In genomic region chr14:73549889-73550524, GRCh38 we compare ENCODE assay signal across 11 cellular contexts. TPM values are rescaled to one million over a fixed set of nuclear protein-coding genes. Genes with fewer than 3 reads are reported as not detected.
A peak's percentile ranks its signal among the peaks of the same experiment; 100 is the strongest.
DNase-seq lines count a peak whose midpoint lies in the region; ATAC-seq, FAIRE-seq and TF ChIP-seq lines count a peak whose summit lies in the region.
"Not testable (repeated sequence)": the region's sequence is repeated elsewhere in the genome, so short reads cannot be mapped to it uniquely, and the experiment has no call there.
"Had no signal": no experiment of that assay in that cellular context is flagged by ENCODE, and none has a peak within 500 bp of the region (broad histone marks: within the 10 kb centered on the region; RNA-seq: fewer than 3 reads in every experiment).

No MANE protein-coding gene starts in this region.

- not testable (repeated sequence) for H3K27ac ChIP-seq in OCI-LY3 (ENCODE audit: low read length); endothelial cell of umbilical vein (ENCODE audit: insufficient read depth, low read depth, low read length); left lung; lower lobe of right lung; small intestine (ENCODE audit: low read depth in 1 of 2, low read length in 1 of 2)

- not testable (repeated sequence) for H3K79me2 ChIP-seq in OCI-LY3 (ENCODE audit: low read length); endothelial cell of umbilical vein (ENCODE audit: control insufficient read depth, insufficient read depth, low read length)

- not testable (repeated sequence) for H4K20me1 ChIP-seq in OCI-LY3 (ENCODE audit: insufficient read depth, low read length); endothelial cell of umbilical vein (replicated peaks; ENCODE audit: control insufficient read depth, extremely low read depth, insufficient read depth, low read length)

- not testable (repeated sequence) for H3K9me3 ChIP-seq in OCI-LY3 (ENCODE audit: insufficient read depth, low read length); endothelial cell of umbilical vein (replicated peaks; ENCODE audit: control insufficient read depth, insufficient read depth, low read length); left lung; lower lobe of right lung; small intestine (ENCODE audit: control insufficient read depth, low read depth)

- DNase-seq in D721Med (ENCODE audit: insufficient read length, low spot score); endothelial cell of umbilical vein (ENCODE audit: low read depth, low spot score); left lung; lower lobe of right lung; urothelium cell line (ENCODE audit: low spot score): not testable (repeated sequence)
- peak; percentile 71 for DNase-seq in small intestine

- intact Hi-C loops in endothelial cell of umbilical vein (cut with micrococcal nuclease); left lung (cut with DNase I); lower lobe of right lung (cut with DNase I): not testable (repeated sequence)

- BruUV-seq in endothelial cell of umbilical vein (replicated peaks; lab: Mats Ljungman, UMichigan) = not testable (repeated sequence)

- not testable (repeated sequence) for H3K9me1 ChIP-seq in endothelial cell of umbilical vein (replicated peaks; ENCODE audit: control insufficient read depth, extremely low read depth, insufficient read depth, low read length)

- ATAC-seq in GM18909 (IDR thresholded peaks at IDR 0.05; ENCODE audit: poor library complexity, unreplicated experiment) = peak; percentile 38
- ATAC-seq in left lung = peak; percentile 49
- peak; percentile 60 to 79 for ATAC-seq in lower lobe of right lung

- H3K36me3 ChIP-seq in OCI-LY3 (replicated peaks; ENCODE audit: low read depth, low read length); endothelial cell of umbilical vein (ENCODE audit: control insufficient read depth in 2 of 2, extremely low read depth in 1 of 2, insufficient read depth in 2 of 2, low read length in 2 of 2); left lung; lower lobe of right lung; small intestine (ENCODE audit: control insufficient read depth in 2 of 2, insufficient read depth in 2 of 2, low read length in 2 of 2): not testable (repeated sequence)

- POLR2A ChIA-PET in endothelial cell of umbilical vein (lab: Charles Lee) = not testable (repeated sequence)

- dilution Hi-C loops in endothelial cell of umbilical vein (cut with MboI; ENCODE audit: extremely low pct_ligation_motif_present, low sequenced_read_pairs) = not testable (repeated sequence)

- not testable (repeated sequence) for H3K27me3 ChIP-seq in OCI-LY3 (ENCODE audit: low read depth, low read length); endothelial cell of umbilical vein (ENCODE audit: control insufficient read depth in 2 of 2, insufficient read depth in 2 of 2, low read length in 2 of 2); left lung; lower lobe of right lung (ENCODE audit: low read depth); small intestine (ENCODE audit: control insufficient read depth in 2 of 2, insufficient read depth in 2 of 2, low read length in 2 of 2)

- 25 to 74% methylated on average over 2 to 3 of the region's 6 CpGs; no CpG with 5 or more reads in 1 of the 3 donors for WGBS in small intestine, 3 donors

- not testable (repeated sequence) for H2AFZ ChIP-seq in OCI-LY3 (ENCODE audit: low read depth, low read length); endothelial cell of umbilical vein (ENCODE audit: low read depth, low read length)

- peak; percentile 66 for FAIRE-seq in D721Med (lab: Jason Lieb, UNC)
- FAIRE-seq in endothelial cell of umbilical vein (lab: Jason Lieb, UNC) = peak; percentile 67
- not testable (repeated sequence) for FAIRE-seq in small intestine (lab: Jason Lieb, UNC)
- peak; percentile 98 for FAIRE-seq in urothelium cell line (lab: Jason Lieb, UNC)

- not testable (repeated sequence) for TF ChIP-seq POLR2A in endothelial cell of umbilical vein (IDR thresholded peaks at IDR 0.05; ENCODE audit: low read depth, low read length)

- not testable (repeated sequence) for H3K4me3 ChIP-seq in OCI-LY3 (ENCODE audit: low read length); endothelial cell of umbilical vein (replicated peaks in 1 of 3; ENCODE audit: insufficient read depth in 1 of 3, low read depth in 1 of 3, low read length in 3 of 3); left lung; lower lobe of right lung; small intestine (ENCODE audit: low read depth in 1 of 2, low read length in 2 of 2)

- not testable (repeated sequence) for TF ChIP-seq CTCF in D721Med (IDR thresholded peaks at IDR 0.05; ENCODE audit: insufficient read depth, missing control alignments); OCI-LY3 (IDR thresholded peaks at IDR 0.05; ENCODE audit: low read depth, low read length); endothelial cell of umbilical vein (IDR thresholded peaks at IDR 0.05; ENCODE audit: extremely low read depth in 1 of 2, insufficient read depth in 1 of 2, low read depth in 1 of 2, low read length in 2 of 2); left lung (IDR thresholded peaks at IDR 0.05); lower lobe of right lung (IDR thresholded peaks at IDR 0.05)

- not testable (repeated sequence) for H3K9ac ChIP-seq in OCI-LY3 (ENCODE audit: low read length); endothelial cell of umbilical vein (replicated peaks; ENCODE audit: extremely low read depth, insufficient read depth, low read length)

- H3K4me2 ChIP-seq in OCI-LY3 (ENCODE audit: low read length) = peak overlapping the region; percentile 20; the same call in 1 of the 2 replicates
- not testable (repeated sequence) for H3K4me2 ChIP-seq in endothelial cell of umbilical vein (ENCODE audit: insufficient read depth, low read length)

- CTCF ChIA-PET in endothelial cell of umbilical vein (lab: Charles Lee) = not testable (repeated sequence)

- not testable (repeated sequence) for H3K4me1 ChIP-seq in OCI-LY3 (ENCODE audit: low read length); endothelial cell of umbilical vein (ENCODE audit: control insufficient read depth, extremely low read depth, insufficient read depth, low read length); left lung; lower lobe of right lung; small intestine (ENCODE audit: control insufficient read depth in 2 of 2, insufficient read depth in 1 of 2, low read depth in 1 of 2, low read length in 1 of 2)

RNA-seq across cellular contexts. Expression of gene HEATR4, which starts 8.7 kb away (rescaled TPM):
- not detected in 2 replicates for total RNA-seq in endothelial cell of umbilical vein
- polyA plus RNA-seq in endothelial cell of umbilical vein = not detected in 2 replicates
- polyA plus RNA-seq in endothelial cell of umbilical vein (2011; cell fraction: cytosol; rRNA removed) = not detected in 2 replicates
- 0.03 TPM in 1 of 2 replicates, not detected in the other for polyA plus RNA-seq in endothelial cell of umbilical vein (2011; cell fraction: nucleus; rRNA removed)
- 0.08 TPM in 1 of 2 replicates, not detected in the other for polyA plus RNA-seq in endothelial cell of umbilical vein (2012)
- not detected in 2 replicates for polyA minus RNA-seq in endothelial cell of umbilical vein
- 0.41 TPM for polyA minus RNA-seq in endothelial cell of umbilical vein (2011; cell fraction: cytosol; rRNA and poly(A)+ RNA removed)
- not detected in 2 replicates for polyA minus RNA-seq in endothelial cell of umbilical vein (2011; cell fraction: nucleus; rRNA and poly(A)+ RNA removed)
- total RNA-seq in left lung = under 1 TPM; 0.41 to 0.63 TPM
- total RNA-seq in lower lobe of right lung = 1.4 TPM
- polyA plus RNA-seq in small intestine = 1 to 10 TPM in 1 of 3 donors, under 1 TPM in 2; 0.03 to 4.2 (median 0.54) TPM
- total RNA-seq: A172; CD4-positive, alpha-beta T cell had no signal
- polyA plus RNA-seq: BJ had no signal

RNA-seq across cellular contexts. Expression of gene ACOT1, which starts 13.1 kb away (rescaled TPM):
- 2.0 and 21.4 TPM in 2 replicates for total RNA-seq in endothelial cell of umbilical vein
- polyA plus RNA-seq in endothelial cell of umbilical vein = 15.5 and 16.0 TPM in 2 replicates
- 9.0 and 11.4 TPM in 2 replicates for polyA plus RNA-seq in endothelial cell of umbilical vein (2011; cell fraction: cytosol; rRNA removed)
- 4.6 and 5.7 TPM in 2 replicates for polyA plus RNA-seq in endothelial cell of umbilical vein (2011; cell fraction: nucleus; rRNA removed)
- polyA plus RNA-seq in endothelial cell of umbilical vein (2012) = 3.3 and 3.9 TPM in 2 replicates
- polyA minus RNA-seq in endothelial cell of umbilical vein = 3.6 and 5.7 TPM in 2 replicates
- polyA minus RNA-seq in endothelial cell of umbilical vein (2011; cell fraction: cytosol; rRNA and poly(A)+ RNA removed) = 2.0 TPM
- polyA minus RNA-seq in endothelial cell of umbilical vein (2011; cell fraction: nucleus; rRNA and poly(A)+ RNA removed) = 2.1 and 2.3 TPM in 2 replicates
- total RNA-seq in left lung = 10 to 100 TPM; 11.5 to 13.6 TPM
- total RNA-seq in lower lobe of right lung = 21.7 TPM
- 10 to 100 TPM in 2 of 3 donors, 1 to 10 TPM in 1; 3.6 to 30.0 (median 14.1) TPM for polyA plus RNA-seq in small intestine

RNA-seq across cellular contexts. Expression of gene ACOT2, which starts 19.0 kb away (rescaled TPM):
- total RNA-seq in endothelial cell of umbilical vein = 9.5 and 28.8 TPM in 2 replicates
- polyA plus RNA-seq in endothelial cell of umbilical vein = 31.5 and 34.6 TPM in 2 replicates
- 21.2 and 28.9 TPM in 2 replicates for polyA plus RNA-seq in endothelial cell of umbilical vein (2011; cell fraction: cytosol; rRNA removed)
- polyA plus RNA-seq in endothelial cell of umbilical vein (2011; cell fraction: nucleus; rRNA removed) = 20.2 and 20.4 TPM in 2 replicates
- 18.7 and 19.8 TPM in 2 replicates for polyA plus RNA-seq in endothelial cell of umbilical vein (2012)
- 11.0 and 15.1 TPM in 2 replicates for polyA minus RNA-seq in endothelial cell of umbilical vein
- 11.8 TPM for polyA minus RNA-seq in endothelial cell of umbilical vein (2011; cell fraction: cytosol; rRNA and poly(A)+ RNA removed)
- polyA minus RNA-seq in endothelial cell of umbilical vein (2011; cell fraction: nucleus; rRNA and poly(A)+ RNA removed) = 5.2 and 6.6 TPM in 2 replicates
- 10 to 100 TPM; 32.5 to 44.5 TPM for total RNA-seq in left lung
- 52.9 TPM for total RNA-seq in lower lobe of right lung
- 10 to 100 TPM; 25.0 to 89.9 (median 55.9) TPM for polyA plus RNA-seq in small intestine

RNA-seq across cellular contexts. Expression of gene ACOT4, which starts 41.7 kb away (rescaled TPM):
- total RNA-seq in endothelial cell of umbilical vein (0.53 and 0.69 TPM in 2 replicates), left lung (1 to 10 TPM; 2.7 to 4.8 TPM), lower lobe of right lung (5.0 TPM)
- polyA plus RNA-seq in endothelial cell of umbilical vein (0.46 and 0.75 TPM in 2 replicates), small intestine (10 to 100 TPM in 2 of 3 donors, 1 to 10 TPM in 1; 3.7 to 12.7 (median 11.3) TPM)
- 0.48 and 0.56 TPM in 2 replicates for polyA plus RNA-seq in endothelial cell of umbilical vein (2011; cell fraction: cytosol; rRNA removed)
- polyA plus RNA-seq in endothelial cell of umbilical vein (2011; cell fraction: nucleus; rRNA removed) = 0.21 and 0.49 TPM in 2 replicates
- polyA plus RNA-seq in endothelial cell of umbilical vein (2012) = 0.40 and 0.41 TPM in 2 replicates
- 0.32 and 0.66 TPM in 2 replicates for polyA minus RNA-seq in endothelial cell of umbilical vein
- polyA minus RNA-seq in endothelial cell of umbilical vein (2011; cell fraction: cytosol; rRNA and poly(A)+ RNA removed) = 0.41 TPM
- polyA minus RNA-seq in endothelial cell of umbilical vein (2011; cell fraction: nucleus; rRNA and poly(A)+ RNA removed) = 0.19 TPM in 1 of 2 replicates, not detected in the other
- total RNA-seq: A172 had no signal

RNA-seq across cellular contexts. Expression of gene RIOX1, which starts 59.3 kb away (rescaled TPM):
- total RNA-seq in endothelial cell of umbilical vein = 15.6 and 17.7 TPM in 2 replicates
- 12.7 and 14.6 TPM in 2 replicates for polyA plus RNA-seq in endothelial cell of umbilical vein
- 6.9 and 8.7 TPM in 2 replicates for polyA plus RNA-seq in endothelial cell of umbilical vein (2011; cell fraction: cytosol; rRNA removed)
- 4.7 and 5.0 TPM in 2 replicates for polyA plus RNA-seq in endothelial cell of umbilical vein (2011; cell fraction: nucleus; rRNA removed)
- polyA plus RNA-seq in endothelial cell of umbilical vein (2012) = 9.3 and 12.1 TPM in 2 replicates
- polyA minus RNA-seq in endothelial cell of umbilical vein = 12.1 and 18.4 TPM in 2 replicates
- polyA minus RNA-seq in endothelial cell of umbilical vein (2011; cell fraction: cytosol; rRNA and poly(A)+ RNA removed) = 14.6 TPM
- polyA minus RNA-seq in endothelial cell of umbilical vein (2011; cell fraction: nucleus; rRNA and poly(A)+ RNA removed) = 6.3 and 7.1 TPM in 2 replicates
- total RNA-seq in left lung = 10 to 100 TPM; 11.9 to 14.7 TPM
- 12.9 TPM for total RNA-seq in lower lobe of right lung
- 1 to 10 TPM; 5.4 to 7.4 (median 6.2) TPM for polyA plus RNA-seq in small intestine
